Comparison of ENCODE assay signal across 9 cellular contexts in genomic region chr5:95285406-95285761, GRCh38. TPM values are rescaled to one million over a fixed set of nuclear protein-coding genes. Genes with fewer than 3 reads are reported as not detected.
DNase-seq lines count a peak whose midpoint lies in the region; ATAC-seq lines count a peak whose summit lies in the region.
"Had no signal": no experiment of that assay in that cellular context is flagged by ENCODE, and none has a peak within 500 bp of the region (broad histone marks: within the 10 kb centered on the region; RNA-seq: fewer than 3 reads in every experiment).

No MANE protein-coding gene starts in this region.

- peak overlapping the region; percentile 5 for H3K4me3 Mint-ChIP-seq in activated CD8-positive, alpha-beta memory T cell treated with anti-CD3 and anti-CD28 coated beads, Interleukin-2, amount 10 ng/mL, durations not matched to agents 7 days and 5 days
- H3K4me3 Mint-ChIP-seq in activated CD4-positive, alpha-beta memory T cell treated with anti-CD3 and anti-CD28 coated beads for 36 hours, result peak overlapping the region; percentile 43
- peak overlapping the region; percentile 42 to 75 (median 65) for H3K4me3 Mint-ChIP-seq in immature natural killer cell

- no peaks in the 10 kb centered on the region for H3K36me3 Mint-ChIP-seq in activated CD8-positive, alpha-beta memory T cell treated with anti-CD3 and anti-CD28 coated beads, Interleukin-2, amount 10 ng/mL, durations not matched to agents 7 days and 5 days
- no peaks in the 10 kb centered on the region for H3K36me3 Mint-ChIP-seq in activated CD4-positive, alpha-beta memory T cell treated with anti-CD3 and anti-CD28 coated beads for 36 hours
- no peaks in the 10 kb centered on the region for H3K36me3 Mint-ChIP-seq in immature natural killer cell

- CTCF ChIA-PET in activated CD8-positive, alpha-beta memory T cell treated with anti-CD3 and anti-CD28 coated beads, Interleukin-2, amount 10 ng/mL, durations not matched to agents 7 days and 5 days (lab: Charles Lee), result no interaction called here
- CTCF ChIA-PET in activated CD4-positive, alpha-beta memory T cell treated with anti-CD3 and anti-CD28 coated beads for 36 hours (lab: Charles Lee), result no interaction called here

- H3K27me3 ChIP-seq in stomach smooth muscle (ENCODE audit: control insufficient read depth in 1 of 2, insufficient read depth in 2 of 2, low read length in 2 of 2) (peaks cover 26 to 42% of the 10 kb centered on the region in 2 donors), aorta (ENCODE audit: control insufficient read depth in 1 of 2, insufficient read depth in 2 of 2, low read length in 1 of 2) (peaks cover 0 to 3% of the 10 kb centered on the region in 2 donors)

- 3 to 4% methylated on average over 14 of the region's 14 CpGs for WGBS in aorta, 2 donors

- H3K9me3 ChIP-seq in stomach smooth muscle (ENCODE audit: control insufficient read depth in 2 of 2, low read length in 2 of 2) (no peaks in the 10 kb centered on the region), aorta (ENCODE audit: control insufficient read depth, low read length) (no peaks in the 10 kb centered on the region)

- POLR2A ChIA-PET in activated CD4-positive, alpha-beta memory T cell treated with anti-CD3 and anti-CD28 coated beads for 36 hours (lab: Charles Lee), result no interaction called here

- H3K9me3 Mint-ChIP-seq in activated CD8-positive, alpha-beta memory T cell treated with anti-CD3 and anti-CD28 coated beads, Interleukin-2, amount 10 ng/mL, durations not matched to agents 7 days and 5 days (ENCODE audit: low read depth), result no peaks in the 10 kb centered on the region
- no peaks in the 10 kb centered on the region for H3K9me3 Mint-ChIP-seq in activated CD4-positive, alpha-beta memory T cell treated with anti-CD3 and anti-CD28 coated beads for 36 hours
- peaks cover 0 to 7% (median 1%) of the 10 kb centered on the region in 6 donors for H3K9me3 Mint-ChIP-seq in immature natural killer cell

- H3K27me3 Mint-ChIP-seq in activated CD8-positive, alpha-beta memory T cell treated with anti-CD3 and anti-CD28 coated beads, Interleukin-2, amount 10 ng/mL, durations not matched to agents 7 days and 5 days, result peaks cover 69% of the 10 kb centered on the region
- H3K27me3 Mint-ChIP-seq in activated CD4-positive, alpha-beta memory T cell treated with anti-CD3 and anti-CD28 coated beads for 36 hours, result peaks cover 35% of the 10 kb centered on the region
- H3K27me3 Mint-ChIP-seq in immature natural killer cell (ENCODE audit: low read depth in 3 of 3), result peaks cover 17 to 31% (median 17%) of the 10 kb centered on the region in 3 donors

- H3K4me1 Mint-ChIP-seq in activated CD8-positive, alpha-beta memory T cell treated with anti-CD3 and anti-CD28 coated beads, Interleukin-2, amount 10 ng/mL, durations not matched to agents 7 days and 5 days, result peaks cover 12% of the 10 kb centered on the region
- peaks cover 9% of the 10 kb centered on the region for H3K4me1 Mint-ChIP-seq in activated CD4-positive, alpha-beta memory T cell treated with anti-CD3 and anti-CD28 coated beads for 36 hours (ENCODE audit: low read depth)
- peaks cover 7 to 10% of the 10 kb centered on the region in 2 donors for H3K4me1 Mint-ChIP-seq in immature natural killer cell

- H3K9ac ChIP-seq in stomach smooth muscle (ENCODE audit: low read length in 2 of 2), result no peak overlapping the region

- H3K27ac ChIP-seq in stomach smooth muscle (ENCODE audit: low read length) (no peak overlapping the region), aorta (ENCODE audit: low read depth in 1 of 2, low read length in 2 of 2) (no peak overlapping the region)

- no peak overlapping the region for H3K27ac Mint-ChIP-seq in activated CD8-positive, alpha-beta memory T cell treated with anti-CD3 and anti-CD28 coated beads, Interleukin-2, amount 10 ng/mL, durations not matched to agents 7 days and 5 days
- no peak overlapping the region for H3K27ac Mint-ChIP-seq in activated CD4-positive, alpha-beta memory T cell treated with anti-CD3 and anti-CD28 coated beads for 36 hours
- H3K27ac Mint-ChIP-seq in immature natural killer cell, result no peak overlapping the region

- H3K36me3 ChIP-seq in stomach smooth muscle (ENCODE audit: control insufficient read depth in 2 of 2, insufficient read depth in 2 of 2, low read length in 2 of 2) (no peaks in the 10 kb centered on the region), aorta (ENCODE audit: control insufficient read depth in 1 of 2, insufficient read depth in 2 of 2, low read length in 1 of 2) (no peaks in the 10 kb centered on the region)

- DNase-seq in activated CD8-positive, alpha-beta memory T cell treated with anti-CD3 and anti-CD28 coated beads, Interleukin-2, amount 10 ng/mL, durations not matched to agents 7 days and 5 days, result no peak
- no peak for DNase-seq in activated CD8-positive, alpha-beta memory T cell treated with anti-CD3 and anti-CD28 coated beads for 24 hours
- no peak for DNase-seq in activated CD4-positive, alpha-beta memory T cell treated with anti-CD3 and anti-CD28 coated beads for 36 hours
- no peak for DNase-seq in immature natural killer cell
- no peak for DNase-seq in aorta
- no peak for DNase-seq in left colon
- DNase-seq in hepatic stellate cell (ENCODE audit: low spot score), result no peak
- DNase-seq: stimulated activated CD4-positive, alpha-beta T cell treated with anti-CD3 and anti-CD28 coated beads, Interleukin-4, amount 100 ng/mL, for 24 hours had no signal

- intact Hi-C loops in activated CD4-positive, alpha-beta memory T cell treated with anti-CD3 and anti-CD28 coated beads for 36 hours (cut with micrococcal nuclease), result loop anchor here (10.0 kb wide), 2 partner anchors 339 to 559 kb away; partner anchors contain the start of gene GPR150
- intact Hi-C loops in aorta (cut with DNase I), result no loop called here
- intact Hi-C loops in left colon (cut with DNase I, micrococcal nuclease), result no loop called here

- peak overlapping the region; percentile 31 to 71 for H3K4me3 ChIP-seq in stomach smooth muscle (ENCODE audit: low read length in 2 of 2)
- H3K4me3 ChIP-seq in aorta (ENCODE audit: low read length in 2 of 2), result no peak overlapping the region

- ATAC-seq in activated CD8-positive, alpha-beta memory T cell treated with anti-CD3 and anti-CD28 coated beads, Interleukin-2, amount 10 ng/mL, durations not matched to agents 7 days and 5 days, result peak; percentile 35
- ATAC-seq in aorta (ENCODE audit: low FRiP score) (no peak), left colon (no peak)

- H3K4me1 ChIP-seq in stomach smooth muscle (ENCODE audit: control insufficient read depth, insufficient read depth, low read length) (peaks cover 13% of the 10 kb centered on the region), aorta (ENCODE audit: control insufficient read depth in 1 of 2, insufficient read depth in 2 of 2, low read length in 2 of 2) (no peaks in the 10 kb centered on the region)

RNA-seq across cellular contexts. Expression of gene MCTP1, which starts 0.5 kb away (rescaled TPM):
- not detected for total RNA-seq in activated CD8-positive, alpha-beta memory T cell treated with anti-CD3 and anti-CD28 coated beads, Interleukin-2, amount 10 ng/mL, durations not matched to agents 7 days and 5 days
- not detected for total RNA-seq in activated CD4-positive, alpha-beta memory T cell treated with anti-CD3 and anti-CD28 coated beads for 36 hours
- 1 to 10 TPM; 1.4 to 2.1 (median 1.5) TPM for polyA plus RNA-seq in immature natural killer cell
- 100 to 1,000 TPM in 1 of 2 donors, 10 to 100 TPM in 1; 30.8 to 103 TPM for total RNA-seq in aorta
- 1 to 10 TPM in 1 of 2 donors, under 1 TPM in 1; 0.43 to 3.5 TPM for polyA plus RNA-seq in aorta
- total RNA-seq in left colon, result 1 to 10 TPM; 4.6 to 7.0 TPM

Comparison
In these comparisons a context has a peak if more than half of its experiments do, and no peak if none do; other contexts are left out.
1. H3K4me3 Mint-ChIP-seq: peak in every context shown above with its lines; median percentile 65 in immature natural killer cell; 43 in activated CD4-positive, alpha-beta memory T cell treated with anti-CD3 and anti-CD28 coated beads for 36 hours; 5 in activated CD8-positive, alpha-beta memory T cell treated with anti-CD3 and anti-CD28 coated beads, Interleukin-2, amount 10 ng/mL, durations not matched to agents 7 days and 5 days.
2. H3K4me3 ChIP-seq: peak in stomach smooth muscle (2 of 2); none in aorta (0 of 2).
3. RNA of gene MCTP1, which starts 0.5 kb away (total RNA-seq): 30.8 to 103 TPM in aorta and 4.6 to 7.0 TPM in left colon; not detected in activated CD8-positive, alpha-beta memory T cell treated with anti-CD3 and anti-CD28 coated beads, Interleukin-2, amount 10 ng/mL, durations not matched to agents 7 days and 5 days and not detected in activated CD4-positive, alpha-beta memory T cell treated with anti-CD3 and anti-CD28 coated beads for 36 hours; every median in the first group is over 4 times any median in the second.